ENCODE assay signal across 20 cellular contexts in the genomic region with DNA sequence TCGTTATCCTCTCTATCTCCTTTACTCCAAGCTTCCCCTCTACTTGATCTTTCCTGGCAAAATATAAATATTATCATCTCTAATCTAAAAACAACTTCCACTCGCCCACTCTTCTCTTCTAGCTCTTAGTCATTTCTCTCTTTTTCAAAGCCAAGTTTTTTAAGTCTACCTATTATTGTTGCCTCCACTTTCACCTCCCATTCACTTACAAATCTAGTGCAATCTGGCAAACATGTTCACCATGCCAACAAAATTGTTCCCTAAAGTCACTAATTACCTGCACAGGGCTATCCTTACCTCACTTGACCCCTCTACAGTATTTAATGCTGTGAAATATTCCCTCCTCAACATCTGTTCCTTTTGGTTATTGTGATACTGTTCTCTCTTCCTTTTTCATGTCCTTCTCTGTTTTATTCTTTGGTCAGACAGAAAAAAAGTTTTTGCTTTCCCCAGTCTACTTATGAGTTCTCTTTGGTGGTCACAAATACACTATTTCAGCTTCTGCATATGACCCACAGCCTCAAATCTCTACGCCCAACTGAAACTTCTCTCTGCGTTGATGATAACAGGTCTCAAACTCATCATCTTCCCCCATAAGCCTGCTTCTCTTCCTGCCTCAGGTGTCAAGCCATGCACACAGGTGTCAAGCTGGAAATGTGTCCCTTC. TPM values are rescaled to one million over a fixed set of nuclear protein-coding genes. Genes with fewer than 3 reads are reported as not detected.
DNase-seq lines count a peak whose midpoint lies in the region; ATAC-seq and TF ChIP-seq lines count a peak whose summit lies in the region.
"Had no signal": no experiment of that assay in that cellular context is flagged by ENCODE, and none has a peak within 500 bp of the region (broad histone marks: within the 10 kb centered on the region; RNA-seq: fewer than 3 reads in every experiment).

No MANE protein-coding gene starts in this region.

- H3K9me3 ChIP-seq in osteoblast (ENCODE audit: low read depth, low read length): no peaks in the 10 kb centered on the region

- no peak overlapping the region for H3K4me3 Mint-ChIP-seq in activated T-cell treated with anti-CD3 and anti-CD28 coated beads, Interleukin-2, amount 50 U/mL, for 72 hours
- H3K4me3 Mint-ChIP-seq in activated T-cell treated with anti-CD3 and anti-CD28 coated beads, Interleukin-2, amount 50 U/mL, for 24 hours: no peak overlapping the region
- H3K4me3 Mint-ChIP-seq in stimulated activated memory B cell treated with anti-CD40 and anti-IgM and Interleukin-4, amounts not matched to agents 10 μg/mL and 1 μg/mL and 100 μg/mL, for 72 hours: no peak overlapping the region
- H3K4me3 Mint-ChIP-seq: activated naive CD4-positive, alpha-beta T cell treated with anti-CD3 and anti-CD28 coated beads, Interleukin-2, amount 50 U/mL, for 24 hours; CD8-positive, alpha-beta T cell; naive B cell; type B pancreatic cell had no signal

- H3K27ac Mint-ChIP-seq in activated T-cell treated with anti-CD3 and anti-CD28 coated beads, Interleukin-2, amount 50 U/mL, for 72 hours: no peak overlapping the region
- no peak overlapping the region for H3K27ac Mint-ChIP-seq in activated T-cell treated with anti-CD3 and anti-CD28 coated beads, Interleukin-2, amount 50 U/mL, for 24 hours
- H3K27ac Mint-ChIP-seq in stimulated activated memory B cell treated with anti-CD40 and anti-IgM and Interleukin-4, amounts not matched to agents 10 μg/mL and 1 μg/mL and 100 μg/mL, for 72 hours: no peak overlapping the region
- H3K27ac Mint-ChIP-seq: activated naive CD4-positive, alpha-beta T cell treated with anti-CD3 and anti-CD28 coated beads, Interleukin-2, amount 50 U/mL, for 24 hours; CD8-positive, alpha-beta T cell; naive B cell; type B pancreatic cell had no signal

- no peaks in the 10 kb centered on the region for H3K27me3 ChIP-seq in osteoblast (ENCODE audit: insufficient read depth, low read length)

- no peaks in the 10 kb centered on the region for H3K79me2 ChIP-seq in osteoblast (ENCODE audit: insufficient read depth, low read length)

- peaks cover 21% of the 10 kb centered on the region for H3K4me1 ChIP-seq in osteoblast (ENCODE audit: insufficient read depth, low read length)

- no peak overlapping the region for H3K4me2 ChIP-seq in osteoblast (ENCODE audit: insufficient read depth, low read length)
- H3K4me2 ChIP-seq: KMS-11 had no signal

- H3K27ac ChIP-seq in osteoblast (ENCODE audit: low read depth, low read length): no peak overlapping the region
- H3K27ac ChIP-seq: epithelial cell of prostate, KMS-11, VCaP had no signal

- no peak overlapping the region for H2AFZ ChIP-seq in osteoblast (ENCODE audit: low read length)

- no peak for TF ChIP-seq CTCF in osteoblast (IDR thresholded peaks at IDR 0.05; ENCODE audit: extremely low read depth, low read depth, low read length)

- no peak overlapping the region for H3K4me3 ChIP-seq in osteoblast (ENCODE audit: insufficient read depth, low read length)

- peaks cover 25% of the 10 kb centered on the region for H3K4me1 Mint-ChIP-seq in activated T-cell treated with anti-CD3 and anti-CD28 coated beads, Interleukin-2, amount 50 U/mL, for 72 hours (ENCODE audit: low read depth)
- peaks cover 30% of the 10 kb centered on the region for H3K4me1 Mint-ChIP-seq in activated T-cell treated with anti-CD3 and anti-CD28 coated beads, Interleukin-2, amount 50 U/mL, for 24 hours (ENCODE audit: low read depth)
- H3K4me1 Mint-ChIP-seq in stimulated activated memory B cell treated with anti-CD40 and anti-IgM and Interleukin-4, amounts not matched to agents 10 μg/mL and 1 μg/mL and 100 μg/mL, for 72 hours: peaks cover 17% of the 10 kb centered on the region

- H3K27me3 Mint-ChIP-seq in activated T-cell treated with anti-CD3 and anti-CD28 coated beads, Interleukin-2, amount 50 U/mL, for 72 hours (ENCODE audit: low read depth): no peaks in the 10 kb centered on the region
- H3K27me3 Mint-ChIP-seq in activated T-cell treated with anti-CD3 and anti-CD28 coated beads, Interleukin-2, amount 50 U/mL, for 24 hours: no peaks in the 10 kb centered on the region
- H3K27me3 Mint-ChIP-seq in stimulated activated memory B cell treated with anti-CD40 and anti-IgM and Interleukin-4, amounts not matched to agents 10 μg/mL and 1 μg/mL and 100 μg/mL, for 72 hours: no peaks in the 10 kb centered on the region
- H3K27me3 Mint-ChIP-seq: activated naive CD4-positive, alpha-beta T cell treated with anti-CD3 and anti-CD28 coated beads, Interleukin-2, amount 50 U/mL, for 24 hours; naive B cell; type B pancreatic cell had no signal

- H3K9me3 Mint-ChIP-seq in activated T-cell treated with anti-CD3 and anti-CD28 coated beads, Interleukin-2, amount 50 U/mL, for 72 hours: no peaks in the 10 kb centered on the region
- H3K9me3 Mint-ChIP-seq in activated T-cell treated with anti-CD3 and anti-CD28 coated beads, Interleukin-2, amount 50 U/mL, for 24 hours: no peaks in the 10 kb centered on the region
- H3K9me3 Mint-ChIP-seq in stimulated activated memory B cell treated with anti-CD40 and anti-IgM and Interleukin-4, amounts not matched to agents 10 μg/mL and 1 μg/mL and 100 μg/mL, for 72 hours: no peaks in the 10 kb centered on the region
- H3K9me3 Mint-ChIP-seq: activated naive CD4-positive, alpha-beta T cell treated with anti-CD3 and anti-CD28 coated beads, Interleukin-2, amount 50 U/mL, for 24 hours; CD8-positive, alpha-beta T cell; naive B cell; type B pancreatic cell had no signal

- no peaks in the 10 kb centered on the region for H3K36me3 Mint-ChIP-seq in activated T-cell treated with anti-CD3 and anti-CD28 coated beads, Interleukin-2, amount 50 U/mL, for 72 hours (ENCODE audit: insufficient read depth in 2 of 2)
- no peaks in the 10 kb centered on the region for H3K36me3 Mint-ChIP-seq in activated T-cell treated with anti-CD3 and anti-CD28 coated beads, Interleukin-2, amount 50 U/mL, for 24 hours (ENCODE audit: low read depth)
- H3K36me3 Mint-ChIP-seq in stimulated activated memory B cell treated with anti-CD40 and anti-IgM and Interleukin-4, amounts not matched to agents 10 μg/mL and 1 μg/mL and 100 μg/mL, for 72 hours: no peaks in the 10 kb centered on the region
- H3K36me3 Mint-ChIP-seq: activated naive CD4-positive, alpha-beta T cell treated with anti-CD3 and anti-CD28 coated beads, Interleukin-2, amount 50 U/mL, for 24 hours; CD8-positive, alpha-beta T cell; naive B cell; type B pancreatic cell had no signal

- H4K20me1 ChIP-seq in osteoblast (ENCODE audit: insufficient read depth, low read length): no peaks in the 10 kb centered on the region

- ATAC-seq in activated T-cell treated with anti-CD3 and anti-CD28 coated beads, Interleukin-2, amount 50 U/mL, for 72 hours (replicated peaks in 1 of 2): peak; percentile 25 to 29
- ATAC-seq in GM19351 (IDR thresholded peaks at IDR 0.05; ENCODE audit: unreplicated experiment): peak; percentile 41
- ATAC-seq in stimulated activated memory B cell treated with anti-CD40 and anti-IgM and Interleukin-4, amounts not matched to agents 10 μg/mL and 1 μg/mL and 100 μg/mL, for 72 hours: peak; percentile 37
- ATAC-seq: CD8-positive, alpha-beta T cell had no signal

- DNase-seq in activated T-cell treated with anti-CD3 and anti-CD28 coated beads, Interleukin-2, amount 50 U/mL, for 72 hours: no peak
- DNase-seq in activated T-cell treated with anti-CD3 and anti-CD28 coated beads, Interleukin-2, amount 50 U/mL, for 24 hours: no peak
- DNase-seq in NCI-H82 treated with DMSO at 0.1 percent for 48 hours (lab: John Stamatoyannopoulos, UW; ENCODE audit: unreplicated experiment) (peak; percentile 28), NCI-H1105 treated with DMSO at 0.1 percent for 48 hours (lab: John Stamatoyannopoulos, UW) (no peak), osteoblast (ENCODE audit: insufficient read length, low spot score, missing footprints) (no peak), NCI-H446 treated with DMSO at 0.1 percent for 48 hours (lab: John Stamatoyannopoulos, UW) (no peak)
- DNase-seq: activated CD4-positive, alpha-beta T cell treated with anti-CD3 and anti-CD28 coated beads for 48 hours; CD8-positive, alpha-beta T cell; DMS153; effector CD8-positive, alpha-beta T cell; naive B cell; NCI-H1417 treated with DMSO at 0.1 percent for 48 hours; NCI-H2081 had no signal

- H3K36me3 ChIP-seq in osteoblast (ENCODE audit: insufficient read depth, low read length): no peaks in the 10 kb centered on the region

RNA-seq across cellular contexts. Expression of a gene that starts 31.9 kb away (rescaled TPM):
- 100 to 1,000 TPM; 216 TPM for total RNA-seq in activated T-cell treated with anti-CD3 and anti-CD28 coated beads, Interleukin-2, amount 50 U/mL, for 72 hours
- total RNA-seq in osteoblast: 17.0 and 19.7 TPM in 2 replicates

Comparison
In these comparisons a context has a peak if more than half of its experiments do, and no peak if none do; other contexts are left out.
1. RNA of a gene that starts 31.9 kb away (total RNA-seq): 216 TPM in activated T-cell treated with anti-CD3 and anti-CD28 coated beads, Interleukin-2, amount 50 U/mL, for 72 hours; 17.0 to 19.7 TPM in osteoblast; every median in the first group is over 10 times any median in the second.
2. Peak in every context shown above with its lines, with median percentiles within 50 percentile points of each other: ATAC-seq.